In the genomic region with DNA sequence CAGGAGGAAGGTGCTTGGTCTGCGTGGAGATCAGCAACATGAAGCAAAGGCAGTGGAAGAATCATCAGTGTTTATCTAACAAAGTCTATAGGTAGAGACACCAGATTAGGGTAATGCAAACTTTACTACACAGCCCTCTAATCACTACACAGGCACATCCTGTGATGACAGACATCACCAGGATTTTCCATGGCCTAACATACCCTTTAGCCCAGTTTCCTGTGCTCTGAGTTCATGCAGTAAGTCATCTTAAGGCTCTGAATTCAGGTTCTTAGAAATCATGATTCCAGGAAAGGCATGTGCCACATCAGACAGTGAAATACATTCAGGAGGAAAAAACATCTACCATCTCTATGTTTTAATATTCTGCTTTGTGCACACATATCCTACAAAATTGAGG, we compare ENCODE assay signal across 2 cellular contexts.
TF ChIP-seq lines count a peak whose summit lies in the region.

No MANE protein-coding gene starts in this region.

TF ChIP-seq in HepG2, 621 proteins besides CTCF, POLR2A, EP300 and RAD21 (continued from another document and continues in another):
- TF ChIP-seq, protein P1, sequence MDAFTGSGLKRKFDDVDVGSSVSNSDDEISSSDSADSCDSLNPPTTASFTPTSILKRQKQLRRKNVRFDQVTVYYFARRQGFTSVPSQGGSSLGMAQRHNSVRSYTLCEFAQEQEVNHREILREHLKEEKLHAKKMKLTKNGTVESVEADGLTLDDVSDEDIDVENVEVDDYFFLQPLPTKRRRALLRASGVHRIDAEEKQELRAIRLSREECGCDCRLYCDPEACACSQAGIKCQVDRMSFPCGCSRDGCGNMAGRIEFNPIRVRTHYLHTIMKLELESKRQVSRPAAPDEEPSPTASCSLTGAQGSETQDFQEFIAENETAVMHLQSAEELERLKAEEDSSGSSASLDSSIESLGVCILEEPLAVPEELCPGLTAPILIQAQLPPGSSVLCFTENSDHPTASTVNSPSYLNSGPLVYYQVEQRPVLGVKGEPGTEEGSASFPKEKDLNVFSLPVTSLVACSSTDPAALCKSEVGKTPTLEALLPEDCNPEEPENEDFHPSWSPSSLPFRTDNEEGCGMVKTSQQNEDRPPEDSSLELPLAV (CRISPR knock-in tag; conservative IDR thresholded peaks at IDR 0.05; ENCODE audit: low read depth): no peak
- TF ChIP-seq TERF1 (CRISPR knock-in tag; IDR thresholded peaks at IDR 0.05): no peak
- TF ChIP-seq EHMT2 (IDR thresholded peaks at IDR 0.05; ENCODE audit: borderline replicate concordance, low read depth, low read length): no peak
- TF ChIP-seq SRSF9 (IDR thresholded peaks at IDR 0.05; ENCODE audit: borderline replicate concordance, insufficient read depth, low read depth, low read length, poor library complexity, severe bottlenecking): no peak
- TF ChIP-seq ARID5B (CRISPR knock-in tag; IDR thresholded peaks at IDR 0.05): no peak
- TF ChIP-seq TCF7 (IDR thresholded peaks at IDR 0.05; ENCODE audit: low read depth): no peak
- TF ChIP-seq, protein P2, sequence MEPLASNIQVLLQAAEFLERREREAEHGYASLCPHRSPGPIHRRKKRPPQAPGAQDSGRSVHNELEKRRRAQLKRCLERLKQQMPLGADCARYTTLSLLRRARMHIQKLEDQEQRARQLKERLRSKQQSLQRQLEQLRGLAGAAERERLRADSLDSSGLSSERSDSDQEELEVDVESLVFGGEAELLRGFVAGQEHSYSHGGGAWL (CRISPR knock-in tag; IDR thresholded peaks at IDR 0.05): no peak
- no peak for TF ChIP-seq ZNF614 (CRISPR knock-in tag; IDR thresholded peaks at IDR 0.05; ENCODE audit: borderline replicate concordance)
- no peak for TF ChIP-seq SATB2 (CRISPR knock-in tag; IDR thresholded peaks at IDR 0.05)
- no peak for TF ChIP-seq LBX2 (CRISPR knock-in tag; IDR thresholded peaks at IDR 0.05; ENCODE audit: borderline replicate concordance)
- no peak for TF ChIP-seq CHCHD3 (CRISPR knock-in tag; IDR thresholded peaks at IDR 0.05)
- TF ChIP-seq HDAC1 (CRISPR knock-in tag; IDR thresholded peaks at IDR 0.05): no peak
- no peak for TF ChIP-seq ZNF282 (IDR thresholded peaks at IDR 0.05; ENCODE audit: partially characterized antibody)
- TF ChIP-seq ZNF512 (CRISPR knock-in tag; IDR thresholded peaks at IDR 0.05): no peak

TF ChIP-seq in WTC11, 78 proteins besides CTCF, POLR2A, EP300 and RAD21 (continued from another document):
- TF ChIP-seq, protein P3, sequence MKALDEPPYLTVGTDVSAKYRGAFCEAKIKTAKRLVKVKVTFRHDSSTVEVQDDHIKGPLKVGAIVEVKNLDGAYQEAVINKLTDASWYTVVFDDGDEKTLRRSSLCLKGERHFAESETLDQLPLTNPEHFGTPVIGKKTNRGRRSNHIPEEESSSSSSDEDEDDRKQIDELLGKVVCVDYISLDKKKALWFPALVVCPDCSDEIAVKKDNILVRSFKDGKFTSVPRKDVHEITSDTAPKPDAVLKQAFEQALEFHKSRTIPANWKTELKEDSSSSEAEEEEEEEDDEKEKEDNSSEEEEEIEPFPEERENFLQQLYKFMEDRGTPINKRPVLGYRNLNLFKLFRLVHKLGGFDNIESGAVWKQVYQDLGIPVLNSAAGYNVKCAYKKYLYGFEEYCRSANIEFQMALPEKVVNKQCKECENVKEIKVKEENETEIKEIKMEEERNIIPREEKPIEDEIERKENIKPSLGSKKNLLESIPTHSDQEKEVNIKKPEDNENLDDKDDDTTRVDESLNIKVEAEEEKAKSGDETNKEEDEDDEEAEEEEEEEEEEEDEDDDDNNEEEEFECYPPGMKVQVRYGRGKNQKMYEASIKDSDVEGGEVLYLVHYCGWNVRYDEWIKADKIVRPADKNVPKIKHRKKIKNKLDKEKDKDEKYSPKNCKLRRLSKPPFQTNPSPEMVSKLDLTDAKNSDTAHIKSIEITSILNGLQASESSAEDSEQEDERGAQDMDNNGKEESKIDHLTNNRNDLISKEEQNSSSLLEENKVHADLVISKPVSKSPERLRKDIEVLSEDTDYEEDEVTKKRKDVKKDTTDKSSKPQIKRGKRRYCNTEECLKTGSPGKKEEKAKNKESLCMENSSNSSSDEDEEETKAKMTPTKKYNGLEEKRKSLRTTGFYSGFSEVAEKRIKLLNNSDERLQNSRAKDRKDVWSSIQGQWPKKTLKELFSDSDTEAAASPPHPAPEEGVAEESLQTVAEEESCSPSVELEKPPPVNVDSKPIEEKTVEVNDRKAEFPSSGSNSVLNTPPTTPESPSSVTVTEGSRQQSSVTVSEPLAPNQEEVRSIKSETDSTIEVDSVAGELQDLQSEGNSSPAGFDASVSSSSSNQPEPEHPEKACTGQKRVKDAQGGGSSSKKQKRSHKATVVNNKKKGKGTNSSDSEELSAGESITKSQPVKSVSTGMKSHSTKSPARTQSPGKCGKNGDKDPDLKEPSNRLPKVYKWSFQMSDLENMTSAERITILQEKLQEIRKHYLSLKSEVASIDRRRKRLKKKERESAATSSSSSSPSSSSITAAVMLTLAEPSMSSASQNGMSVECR (CRISPR knock-in tag; IDR thresholded peaks at IDR 0.05; ENCODE audit: borderline replicate concordance): no peak
- TF ChIP-seq ZNF416 (CRISPR knock-in tag; IDR thresholded peaks at IDR 0.05) (no peak), E2F1 (CRISPR knock-in tag; IDR thresholded peaks at IDR 0.05) (no peak), NR2C2 (CRISPR knock-in tag; IDR thresholded peaks at IDR 0.05) (no peak), EMX1 (CRISPR knock-in tag; IDR thresholded peaks at IDR 0.05) (no peak), NR1H2 (CRISPR knock-in tag; IDR thresholded peaks at IDR 0.05) (no peak), ZNF263 (CRISPR knock-in tag; IDR thresholded peaks at IDR 0.05; ENCODE audit: low read depth) (no peak), SOX15 (CRISPR knock-in tag; IDR thresholded peaks at IDR 0.05) (no peak), ZNF281 (CRISPR knock-in tag; IDR thresholded peaks at IDR 0.05) (no peak)
- TF ChIP-seq, protein P4, sequence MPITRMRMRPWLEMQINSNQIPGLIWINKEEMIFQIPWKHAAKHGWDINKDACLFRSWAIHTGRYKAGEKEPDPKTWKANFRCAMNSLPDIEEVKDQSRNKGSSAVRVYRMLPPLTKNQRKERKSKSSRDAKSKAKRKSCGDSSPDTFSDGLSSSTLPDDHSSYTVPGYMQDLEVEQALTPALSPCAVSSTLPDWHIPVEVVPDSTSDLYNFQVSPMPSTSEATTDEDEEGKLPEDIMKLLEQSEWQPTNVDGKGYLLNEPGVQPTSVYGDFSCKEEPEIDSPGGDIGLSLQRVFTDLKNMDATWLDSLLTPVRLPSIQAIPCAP (CRISPR knock-in tag; IDR thresholded peaks at IDR 0.05): no peak
